Comparison of ENCODE assay signal across 10 cellular contexts in the genomic region with DNA sequence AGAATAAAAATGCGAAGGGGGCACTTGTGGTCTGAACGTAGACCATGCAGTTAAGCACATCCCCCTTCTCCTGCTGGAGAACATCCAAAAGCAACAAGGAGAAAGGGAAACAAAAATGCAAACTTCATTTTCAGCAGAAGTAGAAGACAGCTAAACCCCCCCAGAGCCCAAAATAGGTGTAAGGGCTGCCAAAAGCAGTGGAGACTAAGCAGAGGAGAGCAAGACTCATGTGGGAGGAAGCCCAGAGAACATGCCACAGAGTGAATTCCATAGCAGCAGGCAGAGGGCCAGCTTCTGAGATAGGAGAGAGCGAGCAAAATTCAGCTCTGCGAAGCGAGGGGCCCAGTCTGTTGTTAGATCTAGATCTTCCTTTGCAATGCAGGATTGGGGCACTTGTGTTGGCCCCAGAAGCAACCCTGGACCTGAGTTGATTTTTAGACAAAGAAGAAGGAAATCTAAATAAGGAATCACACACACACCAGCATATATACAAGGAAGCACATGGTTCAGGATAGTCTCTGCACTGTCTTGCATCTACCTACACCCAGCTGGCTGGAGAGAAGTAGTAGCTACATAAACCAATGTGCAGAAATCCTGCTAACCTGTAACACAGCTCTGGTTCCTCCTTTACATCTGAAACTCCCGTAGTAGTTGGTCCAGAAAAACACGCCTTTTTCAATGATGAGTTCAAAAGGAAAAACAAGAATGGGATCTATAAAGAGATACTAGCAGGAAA.
DNase-seq lines count a peak whose midpoint lies in the region; ATAC-seq and TF ChIP-seq lines count a peak whose summit lies in the region.
"Had no signal": no experiment of that assay in that cellular context is flagged by ENCODE, and none has a peak within 500 bp of the region (broad histone marks: within the 10 kb centered on the region; RNA-seq: fewer than 3 reads in every experiment).

No MANE protein-coding gene starts in this region.

- peak overlapping the region; percentile 74 for H2BK120ac ChIP-seq in IMR-90 (ENCODE audit: low read depth, low read length)

- no peak overlapping the region for H3K56ac ChIP-seq in IMR-90 (ENCODE audit: extremely low read depth, insufficient read depth, low read length)

- intact Hi-C loops in IMR-90 (cut with micrococcal nuclease), result no loop called here

- peak overlapping the region; percentile 29 for H2BK5ac ChIP-seq in IMR-90 (ENCODE audit: low read depth, low read length, poor library complexity, severe bottlenecking)

- no peak for TF ChIP-seq POLR2A in IMR-90 (IDR thresholded peaks at IDR 0.05; ENCODE audit: low read depth, low read length)

- H3K27ac Mint-ChIP-seq in activated CD4-positive, alpha-beta T cell treated with anti-CD3 and anti-CD28 coated beads, Interleukin-2, amount 10 ng/mL, durations not matched to agents 7 days and 5 days, result no peak overlapping the region
- no peak overlapping the region for H3K27ac Mint-ChIP-seq in activated CD4-positive, alpha-beta memory T cell treated with anti-CD3 and anti-CD28 coated beads, Interleukin-2, amount 10 ng/mL, durations not matched to agents 7 days and 5 days
- H3K27ac Mint-ChIP-seq: natural killer cell had no signal

- no peak for TF ChIP-seq CTCF in IMR-90 (conservative IDR thresholded peaks at IDR 0.05; ENCODE audit: low read depth, low read length)

- peak overlapping the region; percentile 61 for H3K4ac ChIP-seq in IMR-90 (ENCODE audit: low read depth, low read length)

- H3K36me3 ChIP-seq in IMR-90 (ENCODE audit: control insufficient read depth, insufficient read depth, low read length), result no peaks in the 10 kb centered on the region
- no peaks in the 10 kb centered on the region for H3K36me3 ChIP-seq in skeletal muscle satellite cell (ENCODE audit: insufficient read depth, low read length)

- H3K4me3 ChIP-seq in IMR-90 (ENCODE audit: insufficient read depth, low read depth, low read length), result no peak overlapping the region
- H3K4me3 ChIP-seq in skeletal muscle satellite cell (ENCODE audit: low read length), result no peak overlapping the region
- H3K4me3 ChIP-seq: K562 had no signal

- peak overlapping the region; percentile 53; the same call in 1 of the 2 replicates for H4K91ac ChIP-seq in IMR-90 (ENCODE audit: insufficient read depth, low read depth, low read length)

- H3K4me1 ChIP-seq in IMR-90 (ENCODE audit: control insufficient read depth, insufficient read depth, low read length) (peaks cover 3% of the 10 kb centered on the region; the same call in 1 of the 2 replicates), skeletal muscle satellite cell (ENCODE audit: control insufficient read depth, insufficient read depth, low read length) (peaks cover 18% of the 10 kb centered on the region)

- no peaks in the 10 kb centered on the region for H3K27me3 Mint-ChIP-seq in activated CD4-positive, alpha-beta T cell treated with anti-CD3 and anti-CD28 coated beads, Interleukin-2, amount 10 ng/mL, durations not matched to agents 7 days and 5 days
- no peaks in the 10 kb centered on the region for H3K27me3 Mint-ChIP-seq in activated CD4-positive, alpha-beta memory T cell treated with anti-CD3 and anti-CD28 coated beads, Interleukin-2, amount 10 ng/mL, durations not matched to agents 7 days and 5 days

- in situ Hi-C loops in IMR-90 (cut with MboI; ENCODE audit: low sequenced_read_pairs), result no loop called here

- H3K23ac ChIP-seq in IMR-90 (ENCODE audit: low read depth, low read length), result peak overlapping the region; percentile 14

- dilution Hi-C loops in IMR-90 (cut with HindIII; ENCODE audit: low sequenced_read_pairs, unreplicated experiment), result no loop called here

- DNase-seq in IMR-90 (peak; percentile 78), cerebellar cortex (ENCODE audit: low spot score) (peak; percentile 56), kidney glomerular epithelial cell (lab: John Stamatoyannopoulos, UW) (peak; percentile 24)
- no peak for DNase-seq in activated CD4-positive, alpha-beta T cell treated with anti-CD3 and anti-CD28 coated beads, Interleukin-2, amount 10 ng/mL, durations not matched to agents 7 days and 5 days
- DNase-seq in stimulated activated CD4-positive, alpha-beta T cell treated with anti-CD3 and anti-CD28 coated beads, Interleukin-12 subunit alpha, Interleukin-12 subunit beta, amount 100 ng/mL, for 4 hours, result no peak
- no peak for DNase-seq in activated CD4-positive, alpha-beta memory T cell treated with anti-CD3 and anti-CD28 coated beads, Interleukin-2, amount 10 ng/mL, durations not matched to agents 7 days and 5 days
- DNase-seq: natural killer cell had no signal

- WGBS in IMR-90 (ENCODE audit: extremely low coverage in 2 of 2, insufficient read length in 1 of 2), 2 experiments, result no CpG with 5 or more reads among the region's 7 CpGs

- H3K4me2 ChIP-seq in IMR-90 (ENCODE audit: low read depth, low read length) (peak overlapping the region; percentile 38), skeletal muscle satellite cell (ENCODE audit: low read length) (peak overlapping the region; percentile 23)

- H2AK9ac ChIP-seq in IMR-90 (replicated peaks; ENCODE audit: low read depth, low read length, poor library complexity), result peak overlapping the region; percentile 57

- ATAC-seq in IMR-90 (ENCODE audit: low read depth) (peak; percentile 93), HG03095 (IDR thresholded peaks at IDR 0.05; ENCODE audit: unreplicated experiment) (no peak)
- ATAC-seq: K562, natural killer cell had no signal

- H3K9me3 ChIP-seq in IMR-90 (ENCODE audit: control insufficient read depth, insufficient read depth, low read length) (no peaks in the 10 kb centered on the region), skeletal muscle satellite cell (replicated peaks; ENCODE audit: low read length) (no peaks in the 10 kb centered on the region)

- H3K27ac ChIP-seq in IMR-90 (ENCODE audit: insufficient read depth, low read length), result peak overlapping the region; percentile 16; the same call in 1 of the 2 replicates

- no peaks in the 10 kb centered on the region for H3K79me1 ChIP-seq in IMR-90 (ENCODE audit: low read depth in 1 of 2, low read length in 2 of 2)

- peak overlapping the region; percentile 70; the same call in 1 of the 2 replicates for H3K14ac ChIP-seq in IMR-90 (replicated peaks; ENCODE audit: low read depth, low read length)

- H2BK20ac ChIP-seq in IMR-90 (ENCODE audit: low read depth, low read length), result peak overlapping the region; percentile 41; the same call in 1 of the 2 replicates

- H2AFZ ChIP-seq in IMR-90 (replicated peaks; ENCODE audit: low read length, poor library complexity), result peak overlapping the region; percentile 77

- H3K18ac ChIP-seq in IMR-90 (ENCODE audit: low read depth, low read length), result peak overlapping the region; percentile 45

- POLR2A ChIA-PET in IMR-90 (lab: Charles Lee; ENCODE audit: unreplicated experiment), result interaction anchor here (0.6 kb wide), 2 partner anchors 296 to 660 kb away, joined by 3 to 11 read pairs; a partner anchor contains a TSS
- POLR2A ChIA-PET in activated CD4-positive, alpha-beta T cell treated with anti-CD3 and anti-CD28 coated beads, Interleukin-2, amount 10 ng/mL, durations not matched to agents 7 days and 5 days (lab: Charles Lee), result no interaction called here
- POLR2A ChIA-PET in activated CD4-positive, alpha-beta memory T cell treated with anti-CD3 and anti-CD28 coated beads, Interleukin-2, amount 10 ng/mL, durations not matched to agents 7 days and 5 days (lab: Charles Lee), result no interaction called here

- H4K20me1 ChIP-seq in IMR-90 (ENCODE audit: insufficient read depth, low read length), result no peaks in the 10 kb centered on the region

- peaks cover 3% of the 10 kb centered on the region; the same call in 1 of the 2 replicates for H3K9me1 ChIP-seq in IMR-90 (ENCODE audit: insufficient read depth, low read length)

- H3K36me3 Mint-ChIP-seq in activated CD4-positive, alpha-beta T cell treated with anti-CD3 and anti-CD28 coated beads, Interleukin-2, amount 10 ng/mL, durations not matched to agents 7 days and 5 days (ENCODE audit: low read depth), result no peaks in the 10 kb centered on the region
- no peaks in the 10 kb centered on the region for H3K36me3 Mint-ChIP-seq in activated CD4-positive, alpha-beta memory T cell treated with anti-CD3 and anti-CD28 coated beads, Interleukin-2, amount 10 ng/mL, durations not matched to agents 7 days and 5 days (ENCODE audit: low read depth)
- H3K36me3 Mint-ChIP-seq: natural killer cell had no signal

- H3K4me3 Mint-ChIP-seq in activated CD4-positive, alpha-beta T cell treated with anti-CD3 and anti-CD28 coated beads, Interleukin-2, amount 10 ng/mL, durations not matched to agents 7 days and 5 days, result no peak overlapping the region
- no peak overlapping the region for H3K4me3 Mint-ChIP-seq in activated CD4-positive, alpha-beta memory T cell treated with anti-CD3 and anti-CD28 coated beads, Interleukin-2, amount 10 ng/mL, durations not matched to agents 7 days and 5 days
- H3K4me3 Mint-ChIP-seq: natural killer cell had no signal

- no peak overlapping the region for H4K5ac ChIP-seq in IMR-90 (ENCODE audit: low read depth, low read length)

- H3K4me1 Mint-ChIP-seq in activated CD4-positive, alpha-beta T cell treated with anti-CD3 and anti-CD28 coated beads, Interleukin-2, amount 10 ng/mL, durations not matched to agents 7 days and 5 days, result no peaks in the 10 kb centered on the region
- H3K4me1 Mint-ChIP-seq in activated CD4-positive, alpha-beta memory T cell treated with anti-CD3 and anti-CD28 coated beads, Interleukin-2, amount 10 ng/mL, durations not matched to agents 7 days and 5 days, result no peaks in the 10 kb centered on the region
- H3K4me1 Mint-ChIP-seq: natural killer cell had no signal

- H4K8ac ChIP-seq in IMR-90 (ENCODE audit: low read depth in 2 of 2, low read length in 2 of 2), result peak overlapping the region; percentile 8 to 16; a peak in 2 of 4 replicates

- H3K9me3 Mint-ChIP-seq in activated CD4-positive, alpha-beta T cell treated with anti-CD3 and anti-CD28 coated beads, Interleukin-2, amount 10 ng/mL, durations not matched to agents 7 days and 5 days, result no peaks in the 10 kb centered on the region
- no peaks in the 10 kb centered on the region for H3K9me3 Mint-ChIP-seq in activated CD4-positive, alpha-beta memory T cell treated with anti-CD3 and anti-CD28 coated beads, Interleukin-2, amount 10 ng/mL, durations not matched to agents 7 days and 5 days
- H3K9me3 Mint-ChIP-seq: natural killer cell had no signal

- CTCF ChIA-PET in IMR-90 (lab: Yijun Ruan, JAX), result interaction anchor here (0.6 to 0.7 kb wide), 2 partner anchors 91 to 205 kb away, joined by 3 to 5 read pairs; no protein-coding TSS in a partner anchor
- CTCF ChIA-PET in activated CD4-positive, alpha-beta T cell treated with anti-CD3 and anti-CD28 coated beads, Interleukin-2, amount 10 ng/mL, durations not matched to agents 7 days and 5 days (lab: Charles Lee), result interaction anchor here (0.6 kb wide), 1 partner anchor 15 kb away, joined by 3 read pairs; no protein-coding TSS in a partner anchor
- CTCF ChIA-PET in activated CD4-positive, alpha-beta memory T cell treated with anti-CD3 and anti-CD28 coated beads, Interleukin-2, amount 10 ng/mL, durations not matched to agents 7 days and 5 days (lab: Charles Lee), result no interaction called here

- no peak overlapping the region; the same call in 2 of the 3 replicates for H2BK15ac ChIP-seq in IMR-90 (ENCODE audit: low read depth, low read length)

- H2AK5ac ChIP-seq in IMR-90 (ENCODE audit: low read depth, low read length), result peak overlapping the region; percentile 44; the same call in 1 of the 2 replicates

- 0 out of 2 replicates have a peak, but pooled peaks have one; percentile 21 for TF ChIP-seq RAD21 in IMR-90 (IDR thresholded peaks at IDR 0.05; ENCODE audit: low read length)

- H3K9ac ChIP-seq in IMR-90 (ENCODE audit: low read depth, low read length) (0 out of 2 replicates have a peak overlapping the region, but pooled peaks have one; percentile 21), skeletal muscle satellite cell (ENCODE audit: low read depth, low read length) (no peak overlapping the region)

- H3K27me3 ChIP-seq in IMR-90 (ENCODE audit: control insufficient read depth, insufficient read depth, low read length) (no peaks in the 10 kb centered on the region), skeletal muscle satellite cell (ENCODE audit: control insufficient read depth, insufficient read depth, low read length) (no peaks in the 10 kb centered on the region)

- BruUV-seq in IMR-90 (replicated peaks; lab: Mats Ljungman, UMichigan), result no TSS peak

Comparison
In these comparisons a context has a peak if more than half of its experiments do, and no peak if none do; other contexts are left out.
1. DNase-seq: peak in IMR-90 (single experiment), cerebellar cortex (single experiment) and kidney glomerular epithelial cell (single experiment); none in activated CD4-positive, alpha-beta T cell treated with anti-CD3 and anti-CD28 coated beads, Interleukin-2, amount 10 ng/mL, durations not matched to agents 7 days and 5 days (single experiment), stimulated activated CD4-positive, alpha-beta T cell treated with anti-CD3 and anti-CD28 coated beads, Interleukin-12 subunit alpha, Interleukin-12 subunit beta, amount 100 ng/mL, for 4 hours (single experiment) and activated CD4-positive, alpha-beta memory T cell treated with anti-CD3 and anti-CD28 coated beads, Interleukin-2, amount 10 ng/mL, durations not matched to agents 7 days and 5 days (single experiment).